8 cellular contexts compared by ENCODE assay signal in the genomic region with DNA sequence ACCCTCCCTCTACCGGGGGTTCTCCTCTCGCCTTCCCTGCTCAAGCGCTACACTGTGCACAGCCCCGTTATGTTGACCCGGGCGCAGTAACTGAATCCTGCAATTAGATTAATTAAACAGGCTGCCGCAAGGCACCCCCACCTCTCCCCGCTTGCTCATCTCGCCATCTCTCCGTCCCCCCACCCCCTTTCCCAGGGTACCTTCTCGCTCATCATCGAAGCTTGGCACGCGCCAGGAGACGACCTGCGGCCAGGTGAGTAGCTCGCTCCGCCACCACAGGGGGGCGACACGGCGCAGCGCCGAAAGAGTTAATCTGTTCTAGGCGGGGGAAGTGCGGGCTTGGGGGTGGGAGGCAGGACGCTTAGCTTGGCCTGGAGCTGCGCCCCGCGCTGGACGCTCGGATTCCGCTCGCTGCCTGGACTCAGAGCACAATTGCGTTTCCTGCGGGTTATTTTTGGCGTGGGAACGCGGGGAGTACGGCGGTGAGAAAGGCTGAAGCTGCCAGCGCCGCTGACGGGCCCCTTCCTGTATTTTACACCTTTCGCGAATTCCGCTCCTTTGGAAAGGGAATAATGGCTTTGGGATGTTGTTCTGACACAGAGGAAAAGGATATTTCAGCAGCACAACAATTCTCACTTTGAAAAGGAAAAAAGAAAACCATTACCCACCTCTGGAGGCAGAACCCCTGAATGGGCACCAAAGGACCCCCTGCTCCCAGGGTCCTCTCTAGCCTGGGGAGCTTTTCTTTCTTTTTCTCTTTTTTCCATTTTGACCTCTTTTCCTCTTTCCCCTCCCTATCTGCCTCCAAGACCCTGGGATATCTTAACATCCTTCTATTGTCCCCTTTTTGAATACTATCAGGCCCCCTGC. TPM values are rescaled to one million over a fixed set of nuclear protein-coding genes. Genes with fewer than 3 reads are reported as not detected.
A peak's percentile ranks its signal among the peaks of the same experiment; 100 is the strongest.
DNase-seq lines count a peak whose midpoint lies in the region; ATAC-seq and TF ChIP-seq lines count a peak whose summit lies in the region.

No MANE protein-coding gene starts in this region.

- no peaks in the 10 kb centered on the region for H3K9me3 ChIP-seq in BLaER1 treated with 17β-estradiol and CSF1 and Interleukin-3, amounts not matched to agents 10 nM and 100 nM (replicated peaks in 1 of 11)
- H3K9me3 ChIP-seq in HUES48 (ENCODE audit: control insufficient read depth, insufficient read depth, low read length), result no peaks in the 10 kb centered on the region
- no peaks in the 10 kb centered on the region for H3K9me3 ChIP-seq in duodenal mucosa (ENCODE audit: control insufficient read depth in 1 of 2, low read length in 2 of 2)
- no peaks in the 10 kb centered on the region for H3K9me3 ChIP-seq in thyroid gland

- no peaks in the 10 kb centered on the region for H3K79me2 ChIP-seq in mesendoderm (ENCODE audit: control insufficient read depth, insufficient read depth, low read length)

- TF ChIP-seq POLR2A in thyroid gland (IDR thresholded peaks at IDR 0.05), result no peak

- H3K79me1 ChIP-seq in mesendoderm (ENCODE audit: low read length), result no peaks in the 10 kb centered on the region

- no peak overlapping the region for H3K27ac ChIP-seq in BLaER1 treated with 17β-estradiol and CSF1 and Interleukin-3, amounts not matched to agents 10 nM and 100 nM
- H3K27ac ChIP-seq in HUES48 (ENCODE audit: low read depth, low read length) (no peak overlapping the region), duodenal mucosa (ENCODE audit: low read depth, low read length) (no peak overlapping the region), mesendoderm (ENCODE audit: low read depth, low read length) (no peak overlapping the region), thyroid gland (peak overlapping the region in 2 of 3 donors; percentile 29 to 56)

- H2AK5ac ChIP-seq in mesendoderm (ENCODE audit: low read length), result no peak overlapping the region

- no peak overlapping the region for H2BK5ac ChIP-seq in mesendoderm (ENCODE audit: low read length)

- no peak for ATAC-seq in HG02678 (IDR thresholded peaks at IDR 0.05; ENCODE audit: unreplicated experiment)

- no peak overlapping the region for H3K18ac ChIP-seq in mesendoderm (ENCODE audit: low read length)

- H3K4me1 ChIP-seq in BLaER1 treated with 17β-estradiol and CSF1 and Interleukin-3, amounts not matched to agents 10 nM and 100 nM, result peaks cover 63 to 98% (median 82%) of the 10 kb centered on the region in 10 experiments
- H3K4me1 ChIP-seq in HUES48 (ENCODE audit: control insufficient read depth, insufficient read depth, low read length) (peaks cover 23% of the 10 kb centered on the region), duodenal mucosa (ENCODE audit: control insufficient read depth in 1 of 2, insufficient read depth in 2 of 2, low read length in 2 of 2) (peaks cover 65 to 72% of the 10 kb centered on the region in 2 donors), mesendoderm (ENCODE audit: control insufficient read depth, low read depth, low read length) (peaks cover 2% of the 10 kb centered on the region), thyroid gland (peaks cover 49 to 55% of the 10 kb centered on the region in 2 donors)

- H3K9ac ChIP-seq in BLaER1 treated with 17β-estradiol and CSF1 and Interleukin-3, amounts not matched to agents 10 nM and 100 nM, result peak overlapping the region in 5 of 11 experiments; percentile 47 to 65 (median 61); a peak in 8 of 22 replicates
- no peak overlapping the region for H3K9ac ChIP-seq in HUES48 (ENCODE audit: low read depth, low read length)
- peak overlapping the region; percentile 25 to 27 for H3K9ac ChIP-seq in duodenal mucosa (ENCODE audit: low read depth in 1 of 2, low read length in 2 of 2)
- peak overlapping the region; percentile 16 for H3K9ac ChIP-seq in mesendoderm (ENCODE audit: low read length)

- H3K4me2 ChIP-seq in BLaER1 treated with 17β-estradiol and CSF1 and Interleukin-3, amounts not matched to agents 10 nM and 100 nM, result peak overlapping the region; percentile 90 to 100 (median 99)
- H3K4me2 ChIP-seq in mesendoderm (ENCODE audit: low read length), result peak overlapping the region; percentile 42

- WGBS in mesendoderm (ENCODE audit: extremely low coverage, insufficient coverage, low lambda C conversion rate), result no CpG with 5 or more reads among the region's 46 CpGs
- WGBS in thyroid gland, 2 donors, result 2% methylated on average over 43 to 46 of the region's 46 CpGs

- H4K8ac ChIP-seq in mesendoderm (ENCODE audit: low read depth, low read length), result no peak overlapping the region

- no peak overlapping the region for H4K5ac ChIP-seq in mesendoderm (ENCODE audit: low read length)

- no peak overlapping the region for H3K4ac ChIP-seq in mesendoderm (ENCODE audit: low read depth, low read length)

- peak; percentile 17 to 49 (median 30) for TF ChIP-seq CTCF in thyroid gland (IDR thresholded peaks at IDR 0.05)

- no peak overlapping the region for H2BK120ac ChIP-seq in mesendoderm (ENCODE audit: low read depth, low read length)

- H3K4me3 ChIP-seq in BLaER1 treated with 17β-estradiol and CSF1 and Interleukin-3, amounts not matched to agents 10 nM and 100 nM, result peak overlapping the region; percentile 53 to 74 (median 61); a peak in 19 of 20 replicates
- H3K4me3 ChIP-seq in HUES48 (ENCODE audit: low read depth, low read length) (peak overlapping the region; percentile 64), duodenal mucosa (ENCODE audit: low read depth in 1 of 2, low read length in 2 of 2) (peak overlapping the region; percentile 60 to 75), mesendoderm (ENCODE audit: low read length) (no peak overlapping the region), thyroid gland (replicated peaks in 1 of 3) (peak overlapping the region in 1 of 3 donors; percentile 45)

- peaks cover 0 to 13% (median 0%) of the 10 kb centered on the region in 11 experiments; a peak in 3 of 22 replicates for H3K36me3 ChIP-seq in BLaER1 treated with 17β-estradiol and CSF1 and Interleukin-3, amounts not matched to agents 10 nM and 100 nM
- H3K36me3 ChIP-seq in HUES48 (ENCODE audit: control insufficient read depth, insufficient read depth, low read length), result no peaks in the 10 kb centered on the region
- peaks cover 0 to 2% of the 10 kb centered on the region in 2 donors for H3K36me3 ChIP-seq in duodenal mucosa (ENCODE audit: control insufficient read depth in 1 of 2, insufficient read depth in 2 of 2, low read length in 2 of 2)
- no peaks in the 10 kb centered on the region for H3K36me3 ChIP-seq in mesendoderm (ENCODE audit: control insufficient read depth, insufficient read depth, low read length)
- H3K36me3 ChIP-seq in thyroid gland, result no peaks in the 10 kb centered on the region

- DNase-seq in UCSD-AML1 (lab: John Stamatoyannopoulos, UW; ENCODE audit: unreplicated experiment), result peak; percentile 55
- DNase-seq in mesendoderm, result peak; percentile 75
- DNase-seq in thyroid gland, result peak; percentile 48 to 56
- no peak for DNase-seq in midbrain (lab: John Stamatoyannopoulos, UW)

- no peak overlapping the region for H3K23ac ChIP-seq in mesendoderm (ENCODE audit: low read length)

- no peak overlapping the region for H3K56ac ChIP-seq in mesendoderm (ENCODE audit: low read length)

- peaks cover 0 to 80% (median 30%) of the 10 kb centered on the region in 11 experiments; a peak in 15 of 22 replicates for H4K20me1 ChIP-seq in BLaER1 treated with 17β-estradiol and CSF1 and Interleukin-3, amounts not matched to agents 10 nM and 100 nM

- intact Hi-C loops in thyroid gland (cut with DNase I), result no loop called here

- H3K27me3 ChIP-seq in BLaER1 treated with 17β-estradiol and CSF1 and Interleukin-3, amounts not matched to agents 10 nM and 100 nM, result peaks cover 72 to 81% (median 76%) of the 10 kb centered on the region in 11 experiments
- peaks cover 77% of the 10 kb centered on the region for H3K27me3 ChIP-seq in HUES48 (ENCODE audit: control insufficient read depth, insufficient read depth, low read length)
- H3K27me3 ChIP-seq in duodenal mucosa (ENCODE audit: control insufficient read depth in 1 of 2, insufficient read depth in 2 of 2, low read length in 2 of 2), result peaks cover 17 to 36% of the 10 kb centered on the region in 2 donors
- peaks cover 45% of the 10 kb centered on the region for H3K27me3 ChIP-seq in mesendoderm (ENCODE audit: insufficient read depth, low read length, poor library complexity)
- H3K27me3 ChIP-seq in thyroid gland, result peaks cover 7% of the 10 kb centered on the region

- no peak overlapping the region for H2BK15ac ChIP-seq in mesendoderm (replicated peaks; ENCODE audit: low read depth)

RNA-seq across cellular contexts. Expression of gene DLL4, which starts 1.5 kb away (rescaled TPM):
- polyA plus RNA-seq in mesendoderm (2013, experiment 1 of 2), result 0.01 TPM
- polyA plus RNA-seq in mesendoderm (2013, experiment 2 of 2), result not detected
- total RNA-seq in thyroid gland, result 10 to 100 TPM in 3 of 4 donors, 1 to 10 TPM in 1; 6.8 to 27.1 (median 10.8) TPM

RNA-seq across cellular contexts. Expression of gene CHAC1, which starts 22.6 kb away (rescaled TPM):
- 28.1 TPM for polyA plus RNA-seq in mesendoderm (2013, experiment 1 of 2)
- polyA plus RNA-seq in mesendoderm (2013, experiment 2 of 2), result 29.2 TPM
- total RNA-seq in thyroid gland, result 1 to 10 TPM; 1.1 to 3.1 (median 1.8) TPM

RNA-seq across cellular contexts. Expression of gene VPS18, which starts 36.4 kb away (rescaled TPM):
- 11.7 TPM for polyA plus RNA-seq in mesendoderm (2013, experiment 1 of 2)
- polyA plus RNA-seq in mesendoderm (2013, experiment 2 of 2), result 11.5 TPM
- total RNA-seq in thyroid gland, result 10 to 100 TPM; 29.2 to 43.6 (median 37.2) TPM

RNA-seq across cellular contexts. Expression of gene RHOV, which starts 56.6 kb away (rescaled TPM):
- 1.2 TPM for polyA plus RNA-seq in mesendoderm (2013, experiment 1 of 2)
- polyA plus RNA-seq in mesendoderm (2013, experiment 2 of 2), result 1.2 TPM
- total RNA-seq in thyroid gland, result under 1 TPM in 1 of 4 donors, not detected in 3; 0.29 TPM

Comparison
In these comparisons a context has a peak if more than half of its experiments do, and no peak if none do; other contexts are left out.
1. H3K27ac ChIP-seq: peak in thyroid gland (2 of 3); none in BLaER1 treated with 17β-estradiol and CSF1 and Interleukin-3, amounts not matched to agents 10 nM and 100 nM (0 of 11), HUES48 (single experiment), duodenal mucosa (single experiment) and mesendoderm (single experiment).